8 cellular contexts compared by ENCODE assay signal in the genomic region with DNA sequence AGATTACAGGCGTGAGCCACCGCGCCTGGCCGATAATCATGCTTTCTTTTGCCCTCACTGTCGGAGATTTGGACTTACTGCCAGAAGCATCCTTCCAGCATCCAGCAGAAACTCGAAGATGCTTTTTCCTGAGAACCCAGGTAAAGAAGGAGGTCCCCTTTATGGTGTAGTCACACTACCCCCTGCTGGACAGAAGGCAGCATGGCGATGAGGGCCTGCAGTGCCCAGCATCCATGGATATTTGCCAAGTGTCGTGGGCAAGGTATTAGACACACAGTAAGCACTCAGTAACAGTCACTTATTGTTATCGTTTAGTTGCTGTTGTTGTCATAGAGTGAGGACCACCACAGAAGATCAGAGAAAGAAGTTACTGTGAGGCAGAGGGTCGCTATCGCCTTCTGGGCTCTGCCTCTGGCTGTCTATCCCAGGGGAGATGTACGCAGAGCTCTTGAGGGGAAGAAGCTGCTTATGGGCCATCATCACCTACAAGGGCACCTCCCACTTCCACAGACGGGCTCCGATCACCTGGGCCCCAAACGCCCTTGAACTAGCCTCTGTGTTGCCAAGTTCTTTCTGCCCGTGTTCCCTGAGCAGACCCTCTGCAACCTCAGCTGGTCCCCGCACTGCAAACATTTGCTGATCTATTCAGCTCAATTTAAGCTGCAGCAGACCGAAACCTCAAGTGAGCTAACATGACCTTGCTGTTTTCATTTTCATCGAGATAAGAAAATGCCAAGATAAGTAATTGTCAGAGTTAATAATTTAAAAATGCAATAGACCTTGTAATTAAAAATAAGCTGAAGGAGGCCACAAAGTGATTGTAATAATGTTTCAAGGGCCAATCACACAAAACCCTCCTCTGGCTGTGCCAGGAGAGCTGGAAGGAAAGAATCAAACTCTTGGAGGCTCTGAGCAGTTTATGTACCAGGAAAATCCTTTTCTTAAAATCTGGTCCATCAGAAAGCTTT. TPM values are rescaled to one million over a fixed set of nuclear protein-coding genes. Genes with fewer than 3 reads are reported as not detected.
A peak's percentile ranks its signal among the peaks of the same experiment; 100 is the strongest.
DNase-seq lines count a peak whose midpoint lies in the region; ATAC-seq and TF ChIP-seq lines count a peak whose summit lies in the region.

No MANE protein-coding gene starts in this region.

- intact Hi-C loops in mucosa of descending colon (cut with DNase I, micrococcal nuclease), result no loop called here

- H3K36me3 ChIP-seq in mucosa of descending colon (ENCODE audit: low read depth), result no peaks in the 10 kb centered on the region

- no peak overlapping the region for H3K4me3 ChIP-seq in epithelial cell of esophagus (ENCODE audit: low read length)
- no peak overlapping the region for H3K4me3 ChIP-seq in mucosa of descending colon

- H3K4me1 ChIP-seq in mucosa of descending colon (ENCODE audit: low read depth), result no peaks in the 10 kb centered on the region

- TF ChIP-seq CTCF in epithelial cell of esophagus (IDR thresholded peaks at IDR 0.05; ENCODE audit: insufficient read depth, low read depth, low read length, missing control alignments) (peak; percentile 57), mucosa of descending colon (IDR thresholded peaks at IDR 0.05) (peak; percentile 9)

- ATAC-seq in mucosa of descending colon, result peak; percentile 60
- no peak for ATAC-seq in HG03108 (IDR thresholded peaks at IDR 0.05; ENCODE audit: unreplicated experiment)

- H3K9me3 ChIP-seq in mucosa of descending colon, result no peaks in the 10 kb centered on the region

- DNase-seq in activated naive CD4-positive, alpha-beta T cell treated with Interleukin-2 at 50 U/mL for 16 hours, result peak; percentile 44
- no peak for DNase-seq in activated naive CD4-positive, alpha-beta T cell (lab: John Stamatoyannopoulos, UW)
- peak; percentile 21 for DNase-seq in NCI-H1048 (lab: John Stamatoyannopoulos, UW)
- DNase-seq in UCSD-AML1 (lab: John Stamatoyannopoulos, UW; ENCODE audit: unreplicated experiment), result peak; percentile 57
- DNase-seq in epithelial cell of esophagus (ENCODE audit: low read depth), result peak; percentile 63
- peak in 1 of 3 donors; percentile 45 for DNase-seq in mucosa of descending colon
- peak; percentile 58 for DNase-seq in ureter (ENCODE audit: low spot score)

RNA-seq across cellular contexts. Expression of gene C5orf15, which starts 23.9 kb away (rescaled TPM):
- total RNA-seq in mucosa of descending colon (10 to 100 TPM; 24.5 to 38.3 (median 26.8) TPM), ureter (28.0 TPM)

Comparison
In these comparisons a context has a peak if more than half of its experiments do, and no peak if none do; other contexts are left out.
1. DNase-seq: peak in activated naive CD4-positive, alpha-beta T cell treated with Interleukin-2 at 50 U/mL for 16 hours (single experiment), NCI-H1048 (single experiment), UCSD-AML1 (single experiment), epithelial cell of esophagus (single experiment) and ureter (single experiment); none in activated naive CD4-positive, alpha-beta T cell (0 of 4).